ENCODE assay signal across 8 cellular contexts in the genomic region with DNA sequence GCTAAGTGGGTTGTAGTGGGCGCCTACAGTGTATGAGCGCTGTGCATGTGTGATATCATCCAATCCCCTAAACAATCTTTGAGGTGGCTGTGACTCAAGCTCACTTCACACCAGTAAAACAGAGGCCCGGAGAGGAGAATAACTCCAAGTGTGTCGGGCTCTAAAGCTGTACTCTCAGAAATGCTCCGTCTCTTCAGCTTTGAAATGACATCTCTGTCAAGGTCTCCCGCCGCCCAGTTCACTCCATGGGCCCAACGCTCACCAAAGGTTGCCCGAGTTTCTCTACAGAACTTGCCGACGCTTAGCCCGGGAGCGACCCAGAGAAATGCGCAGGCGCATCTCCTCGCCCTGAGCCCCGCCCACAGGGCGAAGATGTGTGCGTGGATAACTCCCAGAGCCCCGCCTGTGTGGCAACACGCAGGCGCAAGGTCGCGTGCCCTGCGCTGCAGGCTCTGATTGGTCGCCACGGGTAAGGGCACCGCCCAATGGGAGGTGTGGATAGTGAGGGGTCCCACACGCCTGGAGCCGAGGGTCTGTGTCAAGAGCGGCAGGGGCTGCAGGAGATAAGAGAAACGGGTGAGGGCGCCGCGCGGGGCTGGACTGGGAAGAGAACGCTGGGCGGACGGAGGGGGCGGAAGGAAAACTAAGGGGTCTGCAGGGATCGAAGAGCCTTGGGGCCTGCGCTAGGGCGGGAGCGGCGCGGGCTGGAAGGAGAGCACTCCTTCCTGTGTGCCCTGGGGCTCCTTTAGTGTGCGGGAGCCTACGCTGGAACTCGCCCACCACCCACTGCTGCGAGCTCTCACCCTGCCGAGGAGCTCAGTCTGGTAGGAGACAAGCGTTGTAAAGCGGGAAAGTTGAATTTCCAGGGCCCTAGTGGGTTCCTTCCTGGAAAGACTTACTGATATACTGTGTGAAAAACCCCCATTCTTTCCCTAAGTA. TPM values are rescaled to one million over a fixed set of nuclear protein-coding genes. Genes with fewer than 3 reads are reported as not detected.
DNase-seq lines count a peak whose midpoint lies in the region; ATAC-seq and TF ChIP-seq lines count a peak whose summit lies in the region.

A gene with protein sequence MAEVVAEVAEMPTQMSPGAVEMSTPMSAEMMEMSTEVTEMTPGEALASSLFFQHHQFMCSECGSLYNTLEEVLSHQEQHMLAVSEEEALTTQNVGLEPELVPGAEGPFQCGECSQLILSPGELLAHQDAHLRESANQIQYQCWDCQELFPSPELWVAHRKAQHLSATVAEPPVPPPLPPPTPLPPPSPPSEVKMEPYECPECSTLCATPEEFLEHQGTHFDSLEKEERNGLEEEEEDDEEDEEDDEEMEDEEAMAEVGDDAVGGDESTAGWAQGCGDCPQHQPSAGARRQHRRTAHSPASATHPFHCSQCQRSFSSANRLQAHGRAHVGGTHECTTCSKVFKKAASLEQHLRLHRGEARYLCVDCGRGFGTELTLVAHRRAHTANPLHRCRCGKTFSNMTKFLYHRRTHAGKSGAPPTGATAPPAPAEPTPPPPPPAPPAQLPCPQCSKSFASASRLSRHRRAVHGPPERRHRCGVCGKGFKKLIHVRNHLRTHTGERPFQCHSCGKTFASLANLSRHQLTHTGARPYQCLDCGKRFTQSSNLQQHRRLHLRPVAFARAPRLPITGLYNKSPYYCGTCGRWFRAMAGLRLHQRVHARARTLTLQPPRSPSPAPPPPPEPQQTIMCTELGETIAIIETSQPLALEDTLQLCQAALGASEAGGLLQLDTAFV (plus strand): TSS at position 501 of the 939 bp plus-strand sequence. CDS start 4,092 bp downstream, outside the sequence.

- H3K27ac Mint-ChIP-seq in T-helper 17 cell (peak within 1 kb of the TSS; percentile 99), progenitor cell of endocrine pancreas (peak within 1 kb of the TSS; percentile 95)

- H3K4me1 Mint-ChIP-seq in T-helper 17 cell (peaks cover 50% of the 10 kb centered on the region), progenitor cell of endocrine pancreas (ENCODE audit: low read depth) (peaks cover 33% of the 10 kb centered on the region)

- no peaks in the 10 kb centered on the region for H3K9me3 ChIP-seq in T-helper 17 cell (ENCODE audit: control insufficient read depth, low read length, poor library complexity, severe bottlenecking)
- H3K9me3 ChIP-seq in left ventricle myocardium inferior (replicated peaks): no peaks in the 10 kb centered on the region

- H3K4me1 ChIP-seq in left ventricle myocardium inferior: peaks cover 59% of the 10 kb centered on the region

- H3K27ac ChIP-seq in left ventricle myocardium inferior (replicated peaks): peak within 1 kb of the TSS; percentile 89

- H3K36me3 Mint-ChIP-seq in T-helper 17 cell (ENCODE audit: low read depth) (peaks cover 12% of the 10 kb centered on the region), progenitor cell of endocrine pancreas (ENCODE audit: insufficient read depth) (peaks cover 6% of the 10 kb centered on the region)

- H3K4me3 Mint-ChIP-seq in T-helper 17 cell (peak within 1 kb of the TSS; percentile 100), progenitor cell of endocrine pancreas (ENCODE audit: low read depth) (peak within 1 kb of the TSS; percentile 91)

- H3K9me3 Mint-ChIP-seq in progenitor cell of endocrine pancreas (ENCODE audit: low read depth): no peaks in the 10 kb centered on the region

- peak within 1 kb of the TSS; percentile 91 for H3K4me3 ChIP-seq in left ventricle myocardium inferior

- H3K27me3 ChIP-seq in left ventricle myocardium inferior (ENCODE audit: low read depth): no peaks in the 10 kb centered on the region

- TF ChIP-seq CTCF in left ventricle myocardium inferior (IDR thresholded peaks at IDR 0.05; ENCODE audit: borderline replicate concordance) (no peak), progenitor cell of endocrine pancreas (IDR thresholded peaks at IDR 0.05; ENCODE audit: unreplicated experiment) (peak; percentile 19)

- H3K27me3 Mint-ChIP-seq in T-helper 17 cell (no peaks in the 10 kb centered on the region), progenitor cell of endocrine pancreas (no peaks in the 10 kb centered on the region)

- ATAC-seq in GM18498 (IDR thresholded peaks at IDR 0.05; ENCODE audit: unreplicated experiment) (peak; percentile 76), HG02938 (IDR thresholded peaks at IDR 0.05; ENCODE audit: unreplicated experiment) (peak; percentile 74), T-helper 17 cell (peak; percentile 84)

- peak; percentile 96 to 98 for DNase-seq in NCI-H187 (lab: John Stamatoyannopoulos, UW)
- peak; percentile 94 to 96 (median 94) for DNase-seq in T-helper 17 cell
- DNase-seq in amygdala (lab: John Stamatoyannopoulos, UW): peak; percentile 86 to 99 (median 95)
- peak; percentile 97 for DNase-seq in left ventricle myocardium inferior
- DNase-seq in progenitor cell of endocrine pancreas (ENCODE audit: low spot score, unreplicated experiment): peak; percentile 98
- peak; percentile 97 for DNase-seq in ureter (ENCODE audit: low spot score)

- H3K36me3 ChIP-seq in left ventricle myocardium inferior: peaks cover 13% of the 10 kb centered on the region

- intact Hi-C loops in left ventricle myocardium inferior (cut with micrococcal nuclease): no loop called here

RNA-seq across cellular contexts. Expression of the gene that starts here (rescaled TPM):
- total RNA-seq in T-helper 17 cell (1 to 10 TPM; 6.7 to 7.5 TPM), left ventricle myocardium inferior (5.9 TPM), progenitor cell of endocrine pancreas (17.6 and 21.1 TPM in 2 replicates), ureter (13.2 TPM)

Comparison
In these comparisons a context has a peak if more than half of its experiments do, and no peak if none do; other contexts are left out.
1. Peak in every context shown above with its lines: DNase-seq, ATAC-seq, H3K4me3 ChIP-seq and H3K27ac ChIP-seq.